11 cellular contexts compared by ENCODE assay signal in the genomic region with DNA sequence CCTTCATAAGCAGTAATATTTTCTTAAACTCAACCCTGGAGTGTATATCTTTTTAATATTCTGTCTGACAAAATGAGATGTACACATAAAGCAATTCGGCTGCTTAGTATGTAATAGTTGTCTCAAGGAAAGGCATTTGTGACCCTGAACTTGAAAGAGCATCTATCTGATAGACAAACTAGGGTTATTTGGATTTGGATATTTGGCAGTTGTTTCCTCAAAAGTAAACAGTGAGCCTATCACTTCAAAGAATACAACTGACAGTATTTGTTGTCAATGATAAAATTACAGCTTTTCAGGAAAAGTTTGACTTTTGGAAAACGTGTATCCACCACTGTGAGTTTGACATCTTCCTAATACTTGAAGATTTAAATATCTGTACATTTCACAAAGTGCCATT.
"Had no signal": no experiment of that assay in that cellular context is flagged by ENCODE, and none has a peak within 500 bp of the region (broad histone marks: within the 10 kb centered on the region; RNA-seq: fewer than 3 reads in every experiment).

No MANE protein-coding gene starts in this region.

- H3K4me3 ChIP-seq: GM23248, GM23338, HAP-1 had no signal

- H3K36me3 ChIP-seq: HAP-1 had no signal

- H3K4me2 ChIP-seq: GM23338 had no signal

- H2AFZ ChIP-seq: GM23248, GM23338 had no signal

- H3K9me3 ChIP-seq: HAP-1 had no signal

- ATAC-seq: GM23338, HCT116 had no signal

- DNase-seq: GM23248, GOT3, H7, H9, HCEC 1CT, HFFc6 had no signal

- H3K27ac ChIP-seq: GM23248 had no signal

- H3K9ac ChIP-seq: GM23248 had no signal

- FAIRE-seq: H1, H54 had no signal
